1 cellular context compared by ENCODE assay signal in genomic region chr10:73647211-73647874, GRCh38.
TF ChIP-seq lines count a peak whose summit lies in the region.

No MANE protein-coding gene starts in this region.

TF ChIP-seq in endothelial cell of umbilical vein, 7 proteins besides CTCF, POLR2A, EP300 and RAD21:
- TF ChIP-seq GATA2 (IDR thresholded peaks at IDR 0.05; ENCODE audit: insufficient read depth, insufficient read length, low read depth, low read length) (no peak), POLR2AphosphoS5 (IDR thresholded peaks at IDR 0.05; ENCODE audit: insufficient read depth, low read depth, low read length) (peak; percentile 46)
